Comparison of ENCODE assay signal across 13 cellular contexts in the genomic region with DNA sequence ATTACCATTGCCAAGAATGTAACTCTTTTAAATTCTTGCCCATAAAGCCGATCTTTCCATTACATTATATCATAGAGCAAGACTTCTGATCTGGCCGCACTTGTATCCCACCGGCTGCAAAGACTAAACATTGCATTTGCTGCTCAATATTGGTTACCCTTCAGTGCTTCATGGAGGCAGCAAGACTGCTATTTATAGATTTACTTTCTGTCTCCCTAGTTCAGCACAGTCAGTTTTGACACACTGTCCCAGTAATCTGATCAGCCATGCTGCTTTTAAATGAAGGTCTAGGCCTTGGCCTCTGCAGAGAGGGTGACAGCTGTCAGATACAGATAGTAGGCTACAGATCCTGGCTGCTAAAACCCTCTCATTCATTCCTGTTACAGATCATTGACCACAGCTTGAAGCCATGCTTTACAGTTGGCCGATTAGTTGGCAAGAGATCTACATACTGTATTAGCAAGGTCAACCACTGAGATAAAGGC.
DNase-seq lines count a peak whose midpoint lies in the region; ATAC-seq and TF ChIP-seq lines count a peak whose summit lies in the region.
"Had no signal": no experiment of that assay in that cellular context is flagged by ENCODE, and none has a peak within 500 bp of the region (broad histone marks: within the 10 kb centered on the region; RNA-seq: fewer than 3 reads in every experiment).

No MANE protein-coding gene starts in this region.

- DNase-seq in NCI-H2196 (lab: John Stamatoyannopoulos, UW; ENCODE audit: unreplicated experiment) (peak; percentile 23), cerebellar cortex (ENCODE audit: low spot score) (peak; percentile 72), retinal pigment epithelial cell (ENCODE audit: low read depth) (peak; percentile 52), endothelial cell (ENCODE audit: low spot score) (no peak)
- no peak for DNase-seq in stimulated activated effector memory CD8-positive, alpha-beta T cell treated with anti-CD3 and anti-CD28 coated beads, Interleukin-12 subunit alpha, Interleukin-12 subunit beta, amount 100 ng/mL, for 72 hours (ENCODE audit: low spot score in 2 of 2)
- DNase-seq: activated CD4-positive, alpha-beta T cell treated with anti-CD3 and anti-CD28 coated beads for 48 hours; activated naive CD4-positive, alpha-beta T cell treated with anti-CD3 and anti-CD28 coated beads for 36 hours; DND-41; head of caudate nucleus; stimulated activated naive CD8-positive, alpha-beta T cell treated with anti-CD3 and anti-CD28 coated beads, Interleukin-15, Interleukin-2, amounts not matched to agents 100 U/mL and 50 U/mL, for 24 hours had no signal

- TF ChIP-seq CTCF in retinal pigment epithelial cell (conservative IDR thresholded peaks at IDR 0.05; ENCODE audit: low read depth, low read length) (no peak), endothelial cell (IDR thresholded peaks at IDR 0.05; ENCODE audit: unreplicated experiment) (no peak)

- no peak overlapping the region for H3K27ac Mint-ChIP-seq in stimulated activated effector memory CD8-positive, alpha-beta T cell treated with anti-CD3 and anti-CD28 coated beads, Interleukin-12 subunit alpha, Interleukin-12 subunit beta, amount 100 ng/mL, for 72 hours
- no peak overlapping the region for H3K27ac Mint-ChIP-seq in endothelial cell (ENCODE audit: unreplicated experiment)
- H3K27ac Mint-ChIP-seq: activated naive CD4-positive, alpha-beta T cell treated with anti-CD3 and anti-CD28 coated beads for 36 hours had no signal

- H3K36me3 Mint-ChIP-seq in stimulated activated effector memory CD8-positive, alpha-beta T cell treated with anti-CD3 and anti-CD28 coated beads, Interleukin-12 subunit alpha, Interleukin-12 subunit beta, amount 100 ng/mL, for 72 hours, result no peaks in the 10 kb centered on the region
- H3K36me3 Mint-ChIP-seq in endothelial cell (ENCODE audit: low read depth, unreplicated experiment), result peaks cover 21% of the 10 kb centered on the region

- no peak overlapping the region for H3K4me3 ChIP-seq in retinal pigment epithelial cell (ENCODE audit: low read length)
- H3K4me3 ChIP-seq: dorsolateral prefrontal cortex had no signal

- ATAC-seq in HG02852 (IDR thresholded peaks at IDR 0.05; ENCODE audit: unreplicated experiment) (peak; percentile 70), HG03469 (IDR thresholded peaks at IDR 0.05; ENCODE audit: unreplicated experiment) (no peak)
- no peak for ATAC-seq in stimulated activated effector memory CD8-positive, alpha-beta T cell treated with anti-CD3 and anti-CD28 coated beads, Interleukin-12 subunit alpha, Interleukin-12 subunit beta, amount 100 ng/mL, for 72 hours
- ATAC-seq: stimulated activated naive CD8-positive, alpha-beta T cell treated with anti-CD3 and anti-CD28 coated beads, Interleukin-15, Interleukin-2, amounts not matched to agents 100 U/mL and 50 U/mL, for 24 hours had no signal

- H3K27me3 Mint-ChIP-seq in endothelial cell (ENCODE audit: unreplicated experiment), result peaks cover 5% of the 10 kb centered on the region

- no peak overlapping the region for H3K4me3 Mint-ChIP-seq in stimulated activated effector memory CD8-positive, alpha-beta T cell treated with anti-CD3 and anti-CD28 coated beads, Interleukin-12 subunit alpha, Interleukin-12 subunit beta, amount 100 ng/mL, for 72 hours
- H3K4me3 Mint-ChIP-seq in endothelial cell (ENCODE audit: unreplicated experiment), result no peak overlapping the region
- H3K4me3 Mint-ChIP-seq: activated naive CD4-positive, alpha-beta T cell treated with anti-CD3 and anti-CD28 coated beads for 36 hours had no signal

- no peaks in the 10 kb centered on the region for H3K9me3 Mint-ChIP-seq in stimulated activated effector memory CD8-positive, alpha-beta T cell treated with anti-CD3 and anti-CD28 coated beads, Interleukin-12 subunit alpha, Interleukin-12 subunit beta, amount 100 ng/mL, for 72 hours
- peaks cover 4% of the 10 kb centered on the region for H3K9me3 Mint-ChIP-seq in endothelial cell (ENCODE audit: unreplicated experiment)
- H3K9me3 Mint-ChIP-seq: activated naive CD4-positive, alpha-beta T cell treated with anti-CD3 and anti-CD28 coated beads for 36 hours had no signal

- H3K4me1 Mint-ChIP-seq in stimulated activated effector memory CD8-positive, alpha-beta T cell treated with anti-CD3 and anti-CD28 coated beads, Interleukin-12 subunit alpha, Interleukin-12 subunit beta, amount 100 ng/mL, for 72 hours, result peaks cover 10% of the 10 kb centered on the region
- H3K4me1 Mint-ChIP-seq in endothelial cell (ENCODE audit: unreplicated experiment), result peaks cover 15% of the 10 kb centered on the region

Comparison
In these comparisons a context has a peak if more than half of its experiments do, and no peak if none do; other contexts are left out.
1. DNase-seq: peak in NCI-H2196 (single experiment), cerebellar cortex (single experiment) and retinal pigment epithelial cell (single experiment); none in stimulated activated effector memory CD8-positive, alpha-beta T cell treated with anti-CD3 and anti-CD28 coated beads, Interleukin-12 subunit alpha, Interleukin-12 subunit beta, amount 100 ng/mL, for 72 hours (0 of 2) and endothelial cell (single experiment).